In genomic region chr19:10259162-10259905, GRCh38 we compare ENCODE assay signal across 8 cellular contexts.
DNase-seq lines count a peak whose midpoint lies in the region; ATAC-seq lines count a peak whose summit lies in the region.

No MANE protein-coding gene starts in this region.

- DNase-seq in SIG-M5 treated with dmso at 0.1 percent for 504 hours (lab: John Stamatoyannopoulos, UW; ENCODE audit: unreplicated experiment) (peak; percentile 80), SIG-M5 (lab: John Stamatoyannopoulos, UW) (no peak), NCI-H226 (peak; percentile 46), caudate nucleus (lab: John Stamatoyannopoulos, UW) (peak in 52 of 61 donors; percentile 2 to 91 (median 44)), kidney glomerular epithelial cell (lab: John Stamatoyannopoulos, UW) (peak; percentile 74)
- DNase-seq in activated CD4-positive, CD25-positive, alpha-beta regulatory T cell (lab: John Stamatoyannopoulos, UW) = peak; percentile 67 to 83 (median 80)
- DNase-seq in stimulated activated CD4-positive, alpha-beta T cell treated with anti-CD3 and anti-CD28 coated beads, Interleukin-2, amount 100 ng/mL, for 4 hours (ENCODE audit: low read depth) = peak; percentile 90

- no peak overlapping the region for H3K27ac ChIP-seq in caudate nucleus (ENCODE audit: low read depth, low read length)

- no peak for ATAC-seq in HG03460 (IDR thresholded peaks at IDR 0.05; ENCODE audit: unreplicated experiment)
